10 cellular contexts compared by ENCODE assay signal in genomic region chr2:27185331-27186026, GRCh38. TPM values are rescaled to one million over a fixed set of nuclear protein-coding genes. Genes with fewer than 3 reads are reported as not detected.
DNase-seq lines count a peak whose midpoint lies in the region; ATAC-seq and TF ChIP-seq lines count a peak whose summit lies in the region.
"Had no signal": no experiment of that assay in that cellular context is flagged by ENCODE, and none has a peak within 500 bp of the region (broad histone marks: within the 10 kb centered on the region; RNA-seq: fewer than 3 reads in every experiment).

No MANE protein-coding gene starts in this region.

- TF ChIP-seq CTCF in esophagus squamous epithelium (IDR thresholded peaks at IDR 0.05): no peak
- TF ChIP-seq CTCF in omental fat pad (IDR thresholded peaks at IDR 0.05): no peak
- TF ChIP-seq CTCF in BE2C (IDR thresholded peaks at IDR 0.05; ENCODE audit: low read depth, low read length): no peak

- peak; percentile 76 for ATAC-seq in omental fat pad (ENCODE audit: low FRiP score)
- no peak for ATAC-seq in GM21786 (IDR thresholded peaks at IDR 0.05; ENCODE audit: unreplicated experiment)
- ATAC-seq in stimulated activated naive B cell treated with anti-CD40 and anti-IgM and Interleukin-4, amounts not matched to agents 10 μg/mL and 1 μg/mL and 100 μg/mL, for 72 hours (replicated peaks): no peak

- TF ChIP-seq POLR2A in esophagus squamous epithelium (IDR thresholded peaks at IDR 0.05): no peak

- peaks cover 0 to 9% (median 0%) of the 10 kb centered on the region in 4 donors for H3K27me3 ChIP-seq in esophagus squamous epithelium
- no peaks in the 10 kb centered on the region for H3K27me3 ChIP-seq in BE2C

- H3K4me1 ChIP-seq in esophagus squamous epithelium (peaks cover 0 to 20% (median 6%) of the 10 kb centered on the region in 3 donors), BE2C (peaks cover 11% of the 10 kb centered on the region)

- H3K4me1 Mint-ChIP-seq in stimulated activated naive B cell treated with anti-CD40 and anti-IgM and Interleukin-4, amounts not matched to agents 10 μg/mL and 1 μg/mL and 100 μg/mL, for 72 hours: no peaks in the 10 kb centered on the region

- H3K4me3 Mint-ChIP-seq in stimulated activated naive B cell treated with anti-CD40 and anti-IgM and Interleukin-4, amounts not matched to agents 10 μg/mL and 1 μg/mL and 100 μg/mL, for 72 hours: no peak overlapping the region

- peak overlapping the region; percentile 20 to 90 (median 80) for H3K27ac ChIP-seq in esophagus squamous epithelium
- H3K27ac ChIP-seq: epithelial cell of prostate had no signal

- DNase-seq in AML-193 (lab: John Stamatoyannopoulos, UW) (peak; percentile 66 to 78), NOMO-1 treated with DMSO at 0.1 percent for 48 hours (lab: John Stamatoyannopoulos, UW; ENCODE audit: unreplicated experiment) (peak; percentile 80), esophagus squamous epithelium (lab: John Stamatoyannopoulos, UW) (no peak), omental fat pad (ENCODE audit: low spot score) (no peak), BE2C (no peak), DMS153 treated with DMSO at 0.1 percent for 48 hours (lab: John Stamatoyannopoulos, UW; ENCODE audit: unreplicated experiment) (no peak)
- no peak for DNase-seq in stimulated activated naive B cell treated with anti-CD40 and anti-IgM and Interleukin-4, amounts not matched to agents 10 μg/mL and 1 μg/mL and 100 μg/mL, for 72 hours
- DNase-seq: retina had no signal

- H3K9me3 ChIP-seq in esophagus squamous epithelium (no peaks in the 10 kb centered on the region), BE2C (no peaks in the 10 kb centered on the region)

- peaks cover 17 to 37% of the 10 kb centered on the region in 2 donors for H3K27me3 Mint-ChIP-seq in stimulated activated naive B cell treated with anti-CD40 and anti-IgM and Interleukin-4, amounts not matched to agents 10 μg/mL and 1 μg/mL and 100 μg/mL, for 72 hours

- no peaks in the 10 kb centered on the region for H3K36me3 Mint-ChIP-seq in stimulated activated naive B cell treated with anti-CD40 and anti-IgM and Interleukin-4, amounts not matched to agents 10 μg/mL and 1 μg/mL and 100 μg/mL, for 72 hours

- H3K9me3 Mint-ChIP-seq in stimulated activated naive B cell treated with anti-CD40 and anti-IgM and Interleukin-4, amounts not matched to agents 10 μg/mL and 1 μg/mL and 100 μg/mL, for 72 hours: no peaks in the 10 kb centered on the region

- intact Hi-C loops in esophagus squamous epithelium (cut with DNase I): no loop called here

- WGBS in esophagus squamous epithelium, 2 donors: 28 to 32% methylated on average over 6 of the region's 6 CpGs

- H3K4me3 ChIP-seq in esophagus squamous epithelium (no peak overlapping the region), BE2C (ENCODE audit: low read depth, low read length) (no peak overlapping the region)

- H3K36me3 ChIP-seq in esophagus squamous epithelium (no peaks in the 10 kb centered on the region), BE2C (no peaks in the 10 kb centered on the region)

- no peak overlapping the region for H3K27ac Mint-ChIP-seq in stimulated activated naive B cell treated with anti-CD40 and anti-IgM and Interleukin-4, amounts not matched to agents 10 μg/mL and 1 μg/mL and 100 μg/mL, for 72 hours

RNA-seq across cellular contexts. Expression of gene ATRAID, which starts 26.4 kb away (rescaled TPM):
- total RNA-seq in esophagus squamous epithelium (100 to 1,000 TPM in 2 of 4 donors, 10 to 100 TPM in 2; 57.1 to 124 (median 91.0) TPM), omental fat pad (100 to 1,000 TPM; 114 to 197 (median 157) TPM)
- 231 TPM for polyA plus RNA-seq in BE2C (2012; ENCODE audit: insufficient read depth, insufficient read length, low read depth)

RNA-seq across cellular contexts. Expression of gene SLC5A6, which starts 26.6 kb away (rescaled TPM):
- total RNA-seq in esophagus squamous epithelium: 10 to 100 TPM; 13.5 to 38.6 (median 23.2) TPM
- total RNA-seq in omental fat pad: 100 to 1,000 TPM in 1 of 4 donors, 10 to 100 TPM in 3; 37.4 to 106 (median 83.6) TPM
- 88.4 TPM for polyA plus RNA-seq in BE2C (2012; ENCODE audit: insufficient read depth, insufficient read length, low read depth)

RNA-seq across cellular contexts. Expression of gene CAD, which starts 31.7 kb away (rescaled TPM):
- total RNA-seq in esophagus squamous epithelium: 10 to 100 TPM; 17.6 to 34.5 (median 22.0) TPM
- 10 to 100 TPM; 14.6 to 29.3 (median 24.7) TPM for total RNA-seq in omental fat pad
- polyA plus RNA-seq in BE2C (2012; ENCODE audit: insufficient read depth, insufficient read length, low read depth): 164 TPM

RNA-seq across cellular contexts. Expression of gene TCF23, which starts 36.7 kb away (rescaled TPM):
- not detected for total RNA-seq in esophagus squamous epithelium
- total RNA-seq in omental fat pad: under 1 TPM in 2 of 4 donors, not detected in 2; 0.12 to 0.56 TPM
- polyA plus RNA-seq in BE2C (2012; ENCODE audit: insufficient read depth, insufficient read length, low read depth): not detected

RNA-seq across cellular contexts. Expression of gene PRR30, which starts 46.3 kb away (rescaled TPM):
- total RNA-seq in esophagus squamous epithelium: not detected
- total RNA-seq in omental fat pad: not detected
- not detected for polyA plus RNA-seq in BE2C (2012; ENCODE audit: insufficient read depth, insufficient read length, low read depth)

Comparison
In these comparisons a context has a peak if more than half of its experiments do, and no peak if none do; other contexts are left out.
1. DNase-seq: peak in AML-193 (2 of 2) and NOMO-1 treated with DMSO at 0.1 percent for 48 hours (single experiment); none in esophagus squamous epithelium (single experiment), omental fat pad (single experiment), BE2C (single experiment), stimulated activated naive B cell treated with anti-CD40 and anti-IgM and Interleukin-4, amounts not matched to agents 10 μg/mL and 1 μg/mL and 100 μg/mL, for 72 hours (single experiment) and DMS153 treated with DMSO at 0.1 percent for 48 hours (single experiment).